21 cellular contexts compared by ENCODE assay signal in genomic region chr5:647727-648126, GRCh38. TPM values are rescaled to one million over a fixed set of nuclear protein-coding genes. Genes with fewer than 3 reads are reported as not detected.
"Had no signal": no experiment of that assay in that cellular context is flagged by ENCODE, and none has a peak within 500 bp of the region (broad histone marks: within the 10 kb centered on the region; RNA-seq: fewer than 3 reads in every experiment).

No MANE protein-coding gene starts in this region.

- H3K4me3 Mint-ChIP-seq: nephron progenitor cell, type B pancreatic cell had no signal

- ATAC-seq: heart left ventricle; stimulated activated naive CD8-positive, alpha-beta T cell treated with anti-CD3 and anti-CD28 coated beads, Interleukin-15, Interleukin-2, amounts not matched to agents 100 U/mL and 50 U/mL, for 24 hours had no signal

- H3K9me3 ChIP-seq: heart left ventricle, left ventricle myocardium inferior, right atrium auricular region, suprapubic skin, thyroid gland had no signal

- FAIRE-seq: frontal cortex, islet of Langerhans, small intestine had no signal

- H3K4me1 ChIP-seq: heart left ventricle, left ventricle myocardium inferior, right atrium auricular region, suprapubic skin, thyroid gland had no signal

- H3K27me3 ChIP-seq: heart left ventricle, right atrium auricular region, suprapubic skin, thyroid gland had no signal

- H3K27ac ChIP-seq: coronary artery, heart left ventricle, left ventricle myocardium inferior, right atrium auricular region, suprapubic skin, thyroid gland had no signal

- H3K27ac Mint-ChIP-seq: nephron progenitor cell had no signal

- H3K36me3 ChIP-seq: left ventricle myocardium inferior, right atrium auricular region, thyroid gland had no signal

- H3K9me3 Mint-ChIP-seq: naive B cell, nephron progenitor cell, type B pancreatic cell had no signal

- H3K27me3 Mint-ChIP-seq: naive B cell, type B pancreatic cell had no signal

- H3K4me3 ChIP-seq: coronary artery, heart left ventricle, left ventricle myocardium inferior, lung, right atrium auricular region, suprapubic skin, thyroid gland had no signal

- DNase-seq: cerebellar nuclear complex; effector CD4-positive, alpha-beta T cell; heart left ventricle; hippocampal formation; left ventricle myocardium inferior; mesenchymal stem cell; midbrain; naive B cell; nephron progenitor cell; small intestine; stimulated activated CD4-positive, alpha-beta T cell treated with anti-CD3 and anti-CD28 coated beads, Interleukin-2, amount 100 ng/mL, for 48 hours; stimulated activated naive CD8-positive, alpha-beta T cell treated with anti-CD3 and anti-CD28 coated beads, Interleukin-15, Interleukin-2, amounts not matched to agents 100 U/mL and 50 U/mL, for 24 hours; thyroid gland had no signal

RNA-seq across cellular contexts. Expression of gene TPPP, which starts 45.4 kb away (rescaled TPM):
- total RNA-seq: osteoblast had no signal
